Comparison of ENCODE assay signal across 19 cellular contexts in genomic region chr15:56202737-56203136, GRCh38. TPM values are rescaled to one million over a fixed set of nuclear protein-coding genes. Genes with fewer than 3 reads are reported as not detected.
DNase-seq lines count a peak whose midpoint lies in the region; ATAC-seq, FAIRE-seq and TF ChIP-seq lines count a peak whose summit lies in the region.
"Had no signal": no experiment of that assay in that cellular context is flagged by ENCODE, and none has a peak within 500 bp of the region (broad histone marks: within the 10 kb centered on the region; RNA-seq: fewer than 3 reads in every experiment).

No MANE protein-coding gene starts in this region.

- peak overlapping the region; percentile 60 for H3K27ac Mint-ChIP-seq in GM23338
- H3K27ac Mint-ChIP-seq in neural crest cell (ENCODE audit: unreplicated experiment), result peak overlapping the region; percentile 9
- H3K27ac Mint-ChIP-seq: CD4-positive, alpha-beta T cell had no signal

- H3K27ac ChIP-seq in GM23338 (ENCODE audit: low read depth), result no peak overlapping the region
- peak overlapping the region; percentile 66; the same call in 2 of the 3 replicates for H3K27ac ChIP-seq in K562 (ENCODE audit: extremely low read depth, low read depth, low read length)
- H3K27ac ChIP-seq in vagina, result no peak overlapping the region
- H3K27ac ChIP-seq: C4-2B had no signal

- BruUV-seq in K562 (replicated peaks; lab: Mats Ljungman, UMichigan), result no TSS peak

- no peak overlapping the region for H3K4me3 Mint-ChIP-seq in GM23338
- no peak overlapping the region for H3K4me3 Mint-ChIP-seq in neural crest cell
- H3K4me3 Mint-ChIP-seq: CD4-positive, alpha-beta T cell; H9 had no signal

- FAIRE-seq in K562 (lab: Jason Lieb, UNC), result no peak
- FAIRE-seq: A204.1, D721Med, G401.6, GM12892, GM18507, H1 had no signal

- no peaks in the 10 kb centered on the region for H3F3A ChIP-seq in GM23338 (replicated peaks; ENCODE audit: low read depth)

- intact Hi-C loops in K562 (cut with micrococcal nuclease) (no loop called here), vagina (cut with DNase I) (no loop called here)

- no peak overlapping the region for H2AFZ ChIP-seq in GM23338
- no peak overlapping the region for H2AFZ ChIP-seq in K562 (ENCODE audit: low read depth, low read length)

- peaks cover 28% of the 10 kb centered on the region for H3K4me1 ChIP-seq in GM23338 (ENCODE audit: insufficient read depth)
- peaks cover 0 to 8% of the 10 kb centered on the region in 2 experiments; a peak in 2 of 5 replicates for H3K4me1 ChIP-seq in K562 (replicated peaks in 1 of 2; ENCODE audit: control insufficient read depth in 2 of 2, insufficient read depth in 2 of 2, low read length in 2 of 2)
- peaks cover 36% of the 10 kb centered on the region for H3K4me1 ChIP-seq in vagina
- H3K4me1 ChIP-seq: Caco-2 had no signal

- H3K9me2 ChIP-seq in GM23338 (ENCODE audit: insufficient read depth), result no peaks in the 10 kb centered on the region

- no peaks in the 10 kb centered on the region for H3K36me3 ChIP-seq in GM23338 (ENCODE audit: insufficient read depth)
- peaks cover 3% of the 10 kb centered on the region; the same call in 2 of the 3 replicates for H3K36me3 ChIP-seq in K562 (ENCODE audit: control insufficient read depth, insufficient read depth, low read length)
- no peaks in the 10 kb centered on the region for H3K36me3 ChIP-seq in vagina

- 82% methylated on average over 1 of the region's 1 CpG for WGBS in K562 (ENCODE audit: insufficient coverage, low coverage, missing lambda C conversion rate)

- no peak for TF ChIP-seq RAD21 in K562 (CRISPR knock-in tag; conservative IDR thresholded peaks at IDR 0.05 in 1 of 2, IDR thresholded peaks at IDR 0.05 in 1 of 2)

- no peaks in the 10 kb centered on the region for H3K9me1 ChIP-seq in K562 (ENCODE audit: control insufficient read depth, insufficient read depth, low read length)

- H3K9me3 Mint-ChIP-seq in GM23338 (no peaks in the 10 kb centered on the region), neural crest cell (peaks cover 3% of the 10 kb centered on the region)
- H3K9me3 Mint-ChIP-seq: CD4-positive, alpha-beta T cell; H9 had no signal

- in situ Hi-C loops in K562 (cut with MboI), result no loop called here

- no peak for TF ChIP-seq CTCF in GM23338 (conservative IDR thresholded peaks at IDR 0.05; ENCODE audit: low read depth in 2 of 2)
- no peak for TF ChIP-seq CTCF in K562 (IDR thresholded peaks at IDR 0.05 in 2 of 3, conservative IDR thresholded peaks at IDR 0.05 in 1 of 3; ENCODE audit: insufficient read depth in 2 of 3, low read depth in 1 of 3, low read length in 3 of 3)
- TF ChIP-seq CTCF in neural crest cell (conservative IDR thresholded peaks at IDR 0.05), result no peak
- no peak for TF ChIP-seq CTCF in vagina (IDR thresholded peaks at IDR 0.05)

- POLR2A ChIA-PET in HEK293T (lab: Yijun Ruan, JAX) (no interaction called here), K562 (lab: Yijun Ruan, JAX) (no interaction called here)

- H3K4me2 ChIP-seq in GM23338 (no peak overlapping the region), K562 (ENCODE audit: insufficient read depth, low read length) (no peak overlapping the region)

- DNase-seq in GM23338 (ENCODE audit: low spot score), result no peak
- DNase-seq in HEK293T (ENCODE audit: extremely low spot score), result no peak
- no peak for DNase-seq in K562 (ENCODE audit: extremely low read depth in 1 of 4, low spot score in 3 of 4)
- no peak for DNase-seq in neural crest cell (ENCODE audit: low read depth, low spot score)
- no peak for DNase-seq in HPDE6-E6E7 (ENCODE audit: extremely low spot score)
- DNase-seq in vagina (ENCODE audit: extremely low spot score in 2 of 2), result no peak
- DNase-seq: ACHN; AML-193; Caco-2; CD4-positive, alpha-beta T cell; H9 had no signal

- H3K9me3 ChIP-seq in K562 (replicated peaks; ENCODE audit: control insufficient read depth, insufficient read depth, low read depth, low read length), result no peaks in the 10 kb centered on the region
- H3K9me3 ChIP-seq in vagina, result no peaks in the 10 kb centered on the region
- H3K9me3 ChIP-seq: Caco-2 had no signal

- no peak overlapping the region for H3K9ac ChIP-seq in K562 (ENCODE audit: insufficient read depth in 1 of 2, low read depth in 2 of 2, low read length in 2 of 2)

- H3K36me3 Mint-ChIP-seq in GM23338 (ENCODE audit: low read depth) (no peaks in the 10 kb centered on the region; the same call in 2 of the 3 replicates), neural crest cell (ENCODE audit: low read depth) (peaks cover 19% of the 10 kb centered on the region)

- H3K4me1 Mint-ChIP-seq in GM23338 (peaks cover 39% of the 10 kb centered on the region), neural crest cell (peaks cover 18% of the 10 kb centered on the region)

- H4K20me1 ChIP-seq in GM23338 (replicated peaks; ENCODE audit: insufficient read depth) (peaks cover 15% of the 10 kb centered on the region), K562 (replicated peaks; ENCODE audit: control insufficient read depth, insufficient read depth, low read length) (no peaks in the 10 kb centered on the region)

- no peak overlapping the region for H3K4me3 ChIP-seq in GM23338
- no peak overlapping the region for H3K4me3 ChIP-seq in K562
- no peak overlapping the region for H3K4me3 ChIP-seq in vagina

- peaks cover 2% of the 10 kb centered on the region for H3K27me3 Mint-ChIP-seq in GM23338 (ENCODE audit: insufficient read depth, low read depth, poor library complexity)
- H3K27me3 Mint-ChIP-seq in neural crest cell (ENCODE audit: low read depth), result no peaks in the 10 kb centered on the region
- H3K27me3 Mint-ChIP-seq: CD4-positive, alpha-beta T cell had no signal

- H3K79me2 ChIP-seq in GM23338 (replicated peaks; ENCODE audit: insufficient read depth) (peaks cover 100% of the 10 kb centered on the region), K562 (ENCODE audit: control insufficient read depth, insufficient read depth, low read length) (peaks cover 78% of the 10 kb centered on the region)

- CTCF ChIA-PET in HEK293T (lab: Yijun Ruan, JAX), result no interaction called here
- CTCF ChIA-PET in K562 (lab: Yijun Ruan, JAX; ENCODE audit: low intra/inter-chr PET ratio), result no interaction called here

- H3K27me3 ChIP-seq in GM23338 (ENCODE audit: insufficient read depth) (no peaks in the 10 kb centered on the region), K562 (ENCODE audit: control insufficient read depth in 2 of 2, insufficient read depth in 2 of 2, low read length in 2 of 2) (no peaks in the 10 kb centered on the region), vagina (no peaks in the 10 kb centered on the region)

- ATAC-seq in GM23338 (no peak), K562 (no peak), GM21390 (IDR thresholded peaks at IDR 0.05; ENCODE audit: unreplicated experiment) (no peak)

- TF ChIP-seq EP300 in K562 (IDR thresholded peaks at IDR 0.05; ENCODE audit: low read length), result no peak

- TF ChIP-seq POLR2A in K562 (conservative IDR thresholded peaks at IDR 0.05), result no peak
- TF ChIP-seq POLR2A in vagina (IDR thresholded peaks at IDR 0.05), result no peak

TF ChIP-seq in GM23338, 12 proteins besides CTCF, POLR2A, EP300 and RAD21 (continues in another document):
- TF ChIP-seq EZH2phosphoT487 (IDR thresholded peaks at IDR 0.05; ENCODE audit: unreplicated experiment) (no peak), EZH2 (IDR thresholded peaks at IDR 0.05; ENCODE audit: low read depth, unreplicated experiment) (no peak), NANOG (IDR thresholded peaks at IDR 0.05; ENCODE audit: borderline replicate concordance) (no peak), CREB1 (CRISPR knock-in tag; IDR thresholded peaks at IDR 0.05; ENCODE audit: low read depth) (no peak), ZNF114 (CRISPR knock-in tag; IDR thresholded peaks at IDR 0.05) (no peak)

TF ChIP-seq in HEK293T, 16 proteins besides CTCF, POLR2A, EP300 and RAD21 (continues in another document):
- no peak for TF ChIP-seq HDGF (IDR thresholded peaks at IDR 0.05; ENCODE audit: borderline replicate concordance)

TF ChIP-seq in K562, 482 proteins besides CTCF, POLR2A, EP300 and RAD21 (continues in another document):
- TF ChIP-seq PRMT5 (CRISPR knock-in tag; IDR thresholded peaks at IDR 0.05), result no peak
- TF ChIP-seq ZNF512 (tag; IDR thresholded peaks at IDR 0.05), result no peak
- no peak for TF ChIP-seq TAF1 (IDR thresholded peaks at IDR 0.05; ENCODE audit: control insufficient read depth, extremely low read depth, insufficient read depth, low read length, severe bottlenecking)

RNA-seq across cellular contexts. Expression of gene RFX7, which starts 40.9 kb away (rescaled TPM):
- total RNA-seq in GM23338 (2014; rRNA removed; shearing (Covaris generic)), result 33.6 TPM in 2 replicates
- polyA plus RNA-seq in GM23338 (2016; fragmentation: Nextera tagmentation; extraction: Ambion mirVana), result 15.8 and 17.6 TPM in 2 replicates
- 4.1 and 13.8 TPM in 2 replicates for total RNA-seq in K562 (2011; cell fraction: chromatin; rRNA removed; ENCODE audit: low replicate concordance)
- total RNA-seq in K562 (2011; cell fraction: nucleolus; rRNA removed), result 1.8 and 3.0 TPM in 2 replicates
- 5.7 and 7.4 TPM in 2 replicates for total RNA-seq in K562 (2011; cell fraction: nucleoplasm; rRNA removed)
- 4.0 and 4.3 TPM in 2 replicates for total RNA-seq in K562 (2014; rRNA removed)
- total RNA-seq in K562 (2014; rRNA removed; fragmentation: Illumina TruSeq; extraction: Trizol), result 5.8 and 7.1 TPM in 2 replicates
- 6.0 and 6.3 TPM in 2 replicates for total RNA-seq in K562 (2015; rRNA removed; fragmentation: Illumina TruSeq; extraction: Trizol)
- 17.2 and 17.9 TPM in 2 replicates for total RNA-seq in K562 (2021)
- polyA plus RNA-seq in K562 (2011; rRNA removed), result 7.0 and 8.9 TPM in 2 replicates
- polyA plus RNA-seq in K562 (2011; cell fraction: cytosol; rRNA removed), result 5.5 and 7.5 TPM in 2 replicates
- polyA plus RNA-seq in K562 (2011; cell fraction: nucleus; rRNA removed), result 16.0 and 18.1 TPM in 2 replicates
- 8.3 and 10.7 TPM in 2 replicates for polyA plus RNA-seq in K562 (2012)
- polyA plus RNA-seq in K562 (2014; fragmentation: Illumina TruSeq; extraction: Trizol), result 13.5 and 16.3 TPM in 2 replicates
- polyA plus RNA-seq in K562 (2014; fragmentation: Nextera tagmentation; extraction: Ambion mirVana), result 1 to 10 TPM; 2.4 to 3.0 TPM
- polyA plus RNA-seq in K562 (2014; rRNA removed), result 5.5 and 6.4 TPM in 2 replicates
- 19.5 and 26.2 TPM in 2 replicates for polyA minus RNA-seq in K562 (2011; rRNA and poly(A)+ RNA removed)
- 13.1 TPM in 2 replicates for polyA minus RNA-seq in K562 (2011; cell fraction: cytosol; rRNA and poly(A)+ RNA removed)
- polyA minus RNA-seq in K562 (2011; cell fraction: nucleus; rRNA and poly(A)+ RNA removed), result 3.6 and 8.1 TPM in 2 replicates
- 57.2 and 61.2 TPM in 2 replicates for total RNA-seq in neural crest cell
- total RNA-seq in vagina, result 15.5 TPM
